Comparison of ENCODE assay signal across 10 cellular contexts in genomic region chr16:29645699-29646187, GRCh38. TPM values are rescaled to one million over a fixed set of nuclear protein-coding genes. Genes with fewer than 3 reads are reported as not detected.
DNase-seq lines count a peak whose midpoint lies in the region; ATAC-seq, FAIRE-seq and TF ChIP-seq lines count a peak whose summit lies in the region.
"Had no signal": no experiment of that assay in that cellular context is flagged by ENCODE, and none has a peak within 500 bp of the region (broad histone marks: within the 10 kb centered on the region; RNA-seq: fewer than 3 reads in every experiment).

No MANE protein-coding gene starts in this region.

- peaks cover 11% of the 10 kb centered on the region; the same call in 1 of the 2 replicates for H3F3A ChIP-seq in GM23338 (replicated peaks; ENCODE audit: low read depth)

- no peaks in the 10 kb centered on the region for H3K9me3 Mint-ChIP-seq in GM23338

- no peak overlapping the region for H3K27ac Mint-ChIP-seq in GM23338

- H3K4me1 ChIP-seq in GM23338 (ENCODE audit: insufficient read depth) (peaks cover 11% of the 10 kb centered on the region), SJCRH30 (no peaks in the 10 kb centered on the region), right atrium auricular region (no peaks in the 10 kb centered on the region), vagina (no peaks in the 10 kb centered on the region)

- H3K4me3 Mint-ChIP-seq in GM23338, result no peak overlapping the region

- no peaks in the 10 kb centered on the region for H3K27me3 ChIP-seq in GM23338 (ENCODE audit: insufficient read depth)
- no peaks in the 10 kb centered on the region for H3K27me3 ChIP-seq in SJCRH30
- no peaks in the 10 kb centered on the region for H3K27me3 ChIP-seq in right atrium auricular region
- H3K27me3 ChIP-seq in vagina, result no peaks in the 10 kb centered on the region

- H3K36me3 ChIP-seq in GM23338 (ENCODE audit: insufficient read depth) (no peaks in the 10 kb centered on the region), SJCRH30 (no peaks in the 10 kb centered on the region), right atrium auricular region (no peaks in the 10 kb centered on the region), vagina (no peaks in the 10 kb centered on the region)
- H3K36me3 ChIP-seq: thoracic aorta had no signal

- H3K4me1 Mint-ChIP-seq in GM23338, result peaks cover 7% of the 10 kb centered on the region

- H3K27me3 Mint-ChIP-seq in GM23338 (ENCODE audit: insufficient read depth, low read depth, poor library complexity), result peaks cover 3% of the 10 kb centered on the region

- no peak overlapping the region for H3K4me3 ChIP-seq in GM23338
- H3K4me3 ChIP-seq in SJCRH30, result no peak overlapping the region
- no peak overlapping the region for H3K4me3 ChIP-seq in right atrium auricular region
- H3K4me3 ChIP-seq in vagina, result no peak overlapping the region
- H3K4me3 ChIP-seq: thoracic aorta had no signal

- no peaks in the 10 kb centered on the region for H3K9me2 ChIP-seq in GM23338 (ENCODE audit: insufficient read depth)

- peak overlapping the region; percentile 40; the same call in 1 of the 2 replicates for H2AFZ ChIP-seq in GM23338

- DNase-seq in EH (ENCODE audit: low read depth), result peak; percentile 35
- DNase-seq in GM23338 (ENCODE audit: low spot score), result peak; percentile 65
- peak; percentile 20 to 43 for DNase-seq in SJCRH30
- peak; percentile 16 for DNase-seq in iris pigment epithelial cell (ENCODE audit: low read depth)
- no peak for DNase-seq in right atrium auricular region (ENCODE audit: low spot score)
- no peak for DNase-seq in frontal cortex (ENCODE audit: low spot score in 2 of 2)
- DNase-seq in stimulated activated naive CD4-positive, alpha-beta T cell (lab: John Stamatoyannopoulos, UW), result no peak
- no peak for DNase-seq in vagina (ENCODE audit: extremely low spot score in 2 of 2)

- ATAC-seq in GM23338, result peak; percentile 79

- no peak for TF ChIP-seq POLR2A in vagina (IDR thresholded peaks at IDR 0.05)

- H3K36me3 Mint-ChIP-seq in GM23338 (ENCODE audit: low read depth), result no peaks in the 10 kb centered on the region

- no peaks in the 10 kb centered on the region for H4K20me1 ChIP-seq in GM23338 (replicated peaks; ENCODE audit: insufficient read depth)

- intact Hi-C loops in vagina (cut with DNase I), result no loop called here

- no peaks in the 10 kb centered on the region for H3K9me3 ChIP-seq in SJCRH30 (replicated peaks)
- H3K9me3 ChIP-seq in right atrium auricular region, result no peaks in the 10 kb centered on the region
- no peaks in the 10 kb centered on the region for H3K9me3 ChIP-seq in vagina
- H3K9me3 ChIP-seq: thoracic aorta had no signal

- TF ChIP-seq CTCF in GM23338 (conservative IDR thresholded peaks at IDR 0.05; ENCODE audit: low read depth in 2 of 2) (no peak), right atrium auricular region (IDR thresholded peaks at IDR 0.05) (no peak), vagina (IDR thresholded peaks at IDR 0.05) (no peak)

- H3K79me2 ChIP-seq in GM23338 (replicated peaks; ENCODE audit: insufficient read depth), result no peaks in the 10 kb centered on the region

- H3K27ac ChIP-seq in GM23338 (ENCODE audit: low read depth), result no peak overlapping the region
- no peak overlapping the region for H3K27ac ChIP-seq in SJCRH30
- H3K27ac ChIP-seq in right atrium auricular region, result no peak overlapping the region
- no peak overlapping the region for H3K27ac ChIP-seq in vagina
- H3K27ac ChIP-seq: thoracic aorta had no signal

- no peak for FAIRE-seq in frontal cortex (lab: Jason Lieb, UNC)
- FAIRE-seq: astrocyte had no signal

- no peak overlapping the region for H3K4me2 ChIP-seq in GM23338

TF ChIP-seq in GM23338, 12 proteins besides CTCF, POLR2A, EP300 and RAD21 (continues in another document):
- TF ChIP-seq ETS1 (IDR thresholded peaks at IDR 0.05), result peak; percentile 44; the same call in 1 of the 2 replicates
- TF ChIP-seq REST (IDR thresholded peaks at IDR 0.05; ENCODE audit: unreplicated experiment), result no peak
- TF ChIP-seq ZNF331 (CRISPR knock-in tag; IDR thresholded peaks at IDR 0.05; ENCODE audit: low read depth), result no peak
- no peak for TF ChIP-seq POLR2AphosphoS5 (IDR thresholded peaks at IDR 0.05; ENCODE audit: low read depth)
- TF ChIP-seq EZH2 (IDR thresholded peaks at IDR 0.05; ENCODE audit: low read depth, unreplicated experiment), result no peak
- TF ChIP-seq CREB1 (CRISPR knock-in tag; IDR thresholded peaks at IDR 0.05; ENCODE audit: low read depth), result 0 out of 2 replicates have a peak, but pooled peaks have one; percentile 9
- TF ChIP-seq NANOG (IDR thresholded peaks at IDR 0.05; ENCODE audit: borderline replicate concordance), result no peak
- no peak for TF ChIP-seq JUNB (IDR thresholded peaks at IDR 0.05; ENCODE audit: unreplicated experiment)

RNA-seq across cellular contexts. Expression of gene SPN, which starts 17.3 kb away (rescaled TPM):
- 2.1 and 2.3 TPM in 2 replicates for total RNA-seq in GM23338 (2014; rRNA removed; shearing (Covaris generic))
- polyA plus RNA-seq in GM23338 (2016; fragmentation: Nextera tagmentation; extraction: Ambion mirVana), result 0.52 and 0.82 TPM in 2 replicates
- total RNA-seq in SJCRH30 (2014; rRNA removed; shearing (Covaris generic)), result 0.96 and 2.1 TPM in 2 replicates
- total RNA-seq in right atrium auricular region, result 1 to 10 TPM; 3.7 to 4.5 TPM
- total RNA-seq in frontal cortex, result under 0.01 TPM
- total RNA-seq in vagina, result 7.4 TPM

RNA-seq across cellular contexts. Expression of gene QPRT, which starts 33.2 kb away (rescaled TPM):
- total RNA-seq in GM23338 (2014; rRNA removed; shearing (Covaris generic)), result 102 and 128 TPM in 2 replicates
- polyA plus RNA-seq in GM23338 (2016; fragmentation: Nextera tagmentation; extraction: Ambion mirVana), result 65.4 and 79.1 TPM in 2 replicates
- total RNA-seq in SJCRH30 (2014; rRNA removed; shearing (Covaris generic)), result 51.0 and 51.9 TPM in 2 replicates
- 10 to 100 TPM; 18.3 to 38.2 TPM for total RNA-seq in right atrium auricular region
- total RNA-seq in frontal cortex, result 2.9 TPM
- total RNA-seq in vagina, result 13.8 TPM

Comparison
In these comparisons a context has a peak if more than half of its experiments do, and no peak if none do; other contexts are left out.
1. DNase-seq: peak in EH (single experiment), GM23338 (single experiment), SJCRH30 (2 of 2) and iris pigment epithelial cell (single experiment); none in right atrium auricular region (single experiment), frontal cortex (0 of 2), stimulated activated naive CD4-positive, alpha-beta T cell (0 of 6) and vagina (0 of 2).